Comparison of ENCODE assay signal across 12 cellular contexts in genomic region chr5:56190500-56190899, GRCh38. TPM values are rescaled to one million over a fixed set of nuclear protein-coding genes. Genes with fewer than 3 reads are reported as not detected.
DNase-seq lines count a peak whose midpoint lies in the region; ATAC-seq and TF ChIP-seq lines count a peak whose summit lies in the region.
"Had no signal": no experiment of that assay in that cellular context is flagged by ENCODE, and none has a peak within 500 bp of the region (broad histone marks: within the 10 kb centered on the region; RNA-seq: fewer than 3 reads in every experiment).

No MANE protein-coding gene starts in this region.

- TF ChIP-seq CTCF in fibroblast of the aortic adventitia (IDR thresholded peaks at IDR 0.05; ENCODE audit: insufficient read depth, low read length), result no peak

- peaks cover 15 to 24% (median 21%) of the 10 kb centered on the region in 3 donors for H3K4me1 Mint-ChIP-seq in T-cell

- peak overlapping the region; percentile 0 to 39 for H3K27ac Mint-ChIP-seq in T-cell
- H3K27ac Mint-ChIP-seq: activated naive CD8-positive, alpha-beta T cell had no signal

- peak; percentile 61 to 88 (median 76) for ATAC-seq in T-cell (replicated peaks in 1 of 4)
- no peak for ATAC-seq in HG02759 (IDR thresholded peaks at IDR 0.05; ENCODE audit: unreplicated experiment)
- ATAC-seq in activated CD4-positive, CD25-positive, alpha-beta regulatory T cell treated with anti-CD3 and anti-CD28 coated beads, Interleukin-2, amount 50 U/mL, for 24 hours, result no peak

- H3K4me3 Mint-ChIP-seq in T-cell, result no peak overlapping the region
- H3K4me3 Mint-ChIP-seq: activated naive CD8-positive, alpha-beta T cell had no signal

- H3K9me3 Mint-ChIP-seq in T-cell, result peaks cover 0 to 3% (median 2%) of the 10 kb centered on the region in 3 donors

- POLR2A ChIA-PET in T-cell (lab: Charles Lee), result interaction anchor here in 1 of 2 donors (0.7 kb wide), 1 partner anchor 207 kb away, joined by 3 read pairs; no protein-coding TSS in a partner anchor

- H3K36me3 Mint-ChIP-seq in T-cell, result no peaks in the 10 kb centered on the region

- no peaks in the 10 kb centered on the region for H3K27me3 Mint-ChIP-seq in T-cell
- H3K27me3 Mint-ChIP-seq: activated naive CD8-positive, alpha-beta T cell had no signal

- peak in 5 of 6 experiments; percentile 4 to 59 (median 44) for DNase-seq in stimulated activated naive CD4-positive, alpha-beta T cell (lab: John Stamatoyannopoulos, UW)
- DNase-seq in stimulated activated naive CD4-positive, alpha-beta T cell treated with Interleukin-2 at 50 U/mL for 16 hours (lab: John Stamatoyannopoulos, UW), result no peak
- DNase-seq in T-cell, result peak in 33 of 34 experiments; percentile 3 to 65 (median 47)
- peak; percentile 76 for DNase-seq in fibroblast of the aortic adventitia (ENCODE audit: low read depth)
- no peak for DNase-seq in T-helper 9 cell
- DNase-seq in DMS114 treated with DMSO at 0.1 percent for 48 hours (lab: John Stamatoyannopoulos, UW; ENCODE audit: unreplicated experiment), result no peak
- DNase-seq: DMS153, ovary, SHP77 had no signal

- CTCF ChIA-PET in T-cell (lab: Charles Lee), result no interaction called here

- no peak overlapping the region for H3K4me3 ChIP-seq in fibroblast of the aortic adventitia (ENCODE audit: low read depth, low read length)
- H3K4me3 ChIP-seq: ovary had no signal

RNA-seq across cellular contexts. Expression of gene ANKRD55, which starts 42.6 kb away (rescaled TPM):
- total RNA-seq in T-cell (10 to 100 TPM in 1 of 5 donors, 1 to 10 TPM in 4; 2.8 to 19.9 (median 3.4) TPM), fibroblast of the aortic adventitia (ENCODE audit: low replicate concordance) (0.57 TPM in 1 of 2 replicates, not detected in the other)

Comparison
In these comparisons a context has a peak if more than half of its experiments do, and no peak if none do; other contexts are left out.
1. DNase-seq: peak in stimulated activated naive CD4-positive, alpha-beta T cell (5 of 6), T-cell (33 of 34) and fibroblast of the aortic adventitia (single experiment); none in stimulated activated naive CD4-positive, alpha-beta T cell treated with Interleukin-2 at 50 U/mL for 16 hours (single experiment), T-helper 9 cell (single experiment) and DMS114 treated with DMSO at 0.1 percent for 48 hours (single experiment).
2. ATAC-seq: peak in T-cell (4 of 4); none in HG02759 (single experiment) and activated CD4-positive, CD25-positive, alpha-beta regulatory T cell treated with anti-CD3 and anti-CD28 coated beads, Interleukin-2, amount 50 U/mL, for 24 hours (0 of 2).